In genomic region chr18:51522338-51522737, GRCh38 we compare ENCODE assay signal across 25 cellular contexts.
DNase-seq lines count a peak whose midpoint lies in the region; ATAC-seq and TF ChIP-seq lines count a peak whose summit lies in the region.
"Had no signal": no experiment of that assay in that cellular context is flagged by ENCODE, and none has a peak within 500 bp of the region (broad histone marks: within the 10 kb centered on the region; RNA-seq: fewer than 3 reads in every experiment).

No MANE protein-coding gene starts in this region.

- H3K36me3 Mint-ChIP-seq in endodermal cell (ENCODE audit: low read depth), result no peaks in the 10 kb centered on the region
- H3K36me3 Mint-ChIP-seq: CD4-positive, alpha-beta memory T cell had no signal

- dilution Hi-C loops in mammary epithelial cell (cut with HindIII; ENCODE audit: low sequenced_read_pairs), result no loop called here

- H3K4me3 Mint-ChIP-seq in endodermal cell, result no peak overlapping the region
- H3K4me3 Mint-ChIP-seq: CD4-positive, alpha-beta memory T cell had no signal

- POLR2A ChIA-PET in PC-9 (lab: Charles Lee; ENCODE audit: unreplicated experiment), result no interaction called here

- H3K79me2 ChIP-seq in mammary epithelial cell (ENCODE audit: insufficient read depth, low read length) (no peaks in the 10 kb centered on the region), PC-9 (ENCODE audit: low read depth) (no peaks in the 10 kb centered on the region)

- no TSS peak for BruUV-seq in mammary epithelial cell (replicated peaks; lab: Mats Ljungman, UMichigan)
- BruUV-seq in PC-9 (replicated peaks; lab: Mats Ljungman, UMichigan), result no TSS peak

- H2AFZ ChIP-seq in mammary epithelial cell (ENCODE audit: low read depth, low read length) (peak overlapping the region; percentile 24), PC-9 (no peak overlapping the region)

- no peaks in the 10 kb centered on the region for H3K9me3 Mint-ChIP-seq in endodermal cell
- H3K9me3 Mint-ChIP-seq: CD4-positive, alpha-beta memory T cell had no signal

- TF ChIP-seq CTCF in mammary epithelial cell (conservative IDR thresholded peaks at IDR 0.05 in 1 of 2, IDR thresholded peaks at IDR 0.05 in 1 of 2; ENCODE audit: extremely low read depth in 1 of 2, insufficient read depth in 1 of 2, low read depth in 1 of 2, low read length in 2 of 2) (no peak), breast epithelium (IDR thresholded peaks at IDR 0.05) (no peak), endodermal cell (conservative IDR thresholded peaks at IDR 0.05) (no peak), PC-9 (conservative IDR thresholded peaks at IDR 0.05) (no peak), right lobe of liver (IDR thresholded peaks at IDR 0.05) (no peak)

- H4K20me1 ChIP-seq in mammary epithelial cell (ENCODE audit: insufficient read depth, low read length) (no peaks in the 10 kb centered on the region), PC-9 (ENCODE audit: insufficient read depth) (no peaks in the 10 kb centered on the region)
- H4K20me1 ChIP-seq: BLaER1 treated with 17β-estradiol and CSF1 and Interleukin-3, amounts not matched to agents 10 nM and 100 nM had no signal

- H3K4me2 ChIP-seq in mammary epithelial cell (ENCODE audit: insufficient read depth, low read depth, low read length) (no peak overlapping the region), PC-9 (no peak overlapping the region)
- H3K4me2 ChIP-seq: BLaER1 treated with 17β-estradiol and CSF1 and Interleukin-3, amounts not matched to agents 10 nM and 100 nM; SK-N-SH had no signal

- no peaks in the 10 kb centered on the region for H3K36me3 ChIP-seq in mammary epithelial cell (ENCODE audit: insufficient read depth, low read length)
- H3K36me3 ChIP-seq in breast epithelium, result no peaks in the 10 kb centered on the region
- no peaks in the 10 kb centered on the region for H3K36me3 ChIP-seq in endodermal cell (ENCODE audit: control insufficient read depth, insufficient read depth, low read length)
- H3K36me3 ChIP-seq in PC-9 (ENCODE audit: low read depth), result no peaks in the 10 kb centered on the region
- H3K36me3 ChIP-seq in right lobe of liver, result no peaks in the 10 kb centered on the region
- H3K36me3 ChIP-seq: BLaER1 treated with 17β-estradiol and CSF1 and Interleukin-3, amounts not matched to agents 10 nM and 100 nM had no signal

- H3K4me1 ChIP-seq in mammary epithelial cell (ENCODE audit: insufficient read depth, low read length), result peaks cover 75% of the 10 kb centered on the region
- no peaks in the 10 kb centered on the region for H3K4me1 ChIP-seq in breast epithelium
- no peaks in the 10 kb centered on the region for H3K4me1 ChIP-seq in endodermal cell (ENCODE audit: control insufficient read depth, insufficient read depth, low read length)
- H3K4me1 ChIP-seq in PC-9 (replicated peaks; ENCODE audit: insufficient read depth), result peaks cover 11% of the 10 kb centered on the region; the same call in 1 of the 2 replicates
- no peaks in the 10 kb centered on the region for H3K4me1 ChIP-seq in right lobe of liver
- H3K4me1 ChIP-seq: BLaER1 treated with 17β-estradiol and CSF1 and Interleukin-3, amounts not matched to agents 10 nM and 100 nM; Caco-2 had no signal

- no peak overlapping the region for H3K27ac Mint-ChIP-seq in endodermal cell
- H3K27ac Mint-ChIP-seq: CD4-positive, alpha-beta memory T cell had no signal

- in situ Hi-C loops in mammary epithelial cell (cut with MboI; ENCODE audit: low sequenced_read_pairs in 2 of 2), result no loop called here

- WGBS in mammary epithelial cell (ENCODE audit: low coverage, missing lambda C conversion rate), result 95% methylated on average over 4 of the region's 7 CpGs
- WGBS in endodermal cell (ENCODE audit: insufficient coverage in 1 of 2, insufficient read length in 1 of 2), 2 experiments, result 71 to 88% methylated on average over 4 to 7 of the region's 7 CpGs
- WGBS in right lobe of liver (ENCODE audit: insufficient coverage, low coverage, low lambda C conversion rate, missing lambda C conversion rate), result 71% methylated on average over 1 of the region's 7 CpGs

- H3K27me3 ChIP-seq in mammary epithelial cell (ENCODE audit: insufficient read depth, low read length) (no peaks in the 10 kb centered on the region), breast epithelium (no peaks in the 10 kb centered on the region), endodermal cell (ENCODE audit: control insufficient read depth, insufficient read depth, low read length, poor library complexity, severe bottlenecking) (no peaks in the 10 kb centered on the region), PC-9 (ENCODE audit: insufficient read depth, low read depth) (no peaks in the 10 kb centered on the region), right lobe of liver (no peaks in the 10 kb centered on the region)
- H3K27me3 ChIP-seq: BLaER1 treated with 17β-estradiol and CSF1 and Interleukin-3, amounts not matched to agents 10 nM and 100 nM had no signal

- no peak for DNase-seq in mammary epithelial cell
- DNase-seq in breast epithelium (ENCODE audit: low spot score in 2 of 2), result no peak
- peak; percentile 82 for DNase-seq in endodermal cell
- peak; percentile 63 for DNase-seq in iPS-NIHi7 (ENCODE audit: extremely low spot score)
- no peak for DNase-seq in PC-9
- no peak for DNase-seq in right lobe of liver
- no peak for DNase-seq in medulla oblongata (ENCODE audit: extremely low spot score)
- DNase-seq: 8988T; Caco-2; CD4-positive, alpha-beta memory T cell; DMS 273 treated with DMSO at 0.1 percent for 48 hours; DMS79 treated with DMSO at 0.1 percent for 48 hours; MM.1S; NCI-H1048; NCI-H1417 treated with DMSO at 0.1 percent for 48 hours; NCI-H187 treated with DMSO at 0.1 percent for 48 hours; NCI-H2107; NCI-H446 treated with DMSO at 0.1 percent for 48 hours; NCI-H526 treated with DMSO at 0.1 percent for 48 hours; SHP77 treated with DMSO at 0.1 percent for 48 hours; SK-N-SH had no signal

- no peak for TF ChIP-seq POLR2A in breast epithelium (IDR thresholded peaks at IDR 0.05)
- no peak for TF ChIP-seq POLR2A in right lobe of liver (IDR thresholded peaks at IDR 0.05)

- H3K4me3 ChIP-seq in mammary epithelial cell (replicated peaks in 1 of 3; ENCODE audit: insufficient read depth in 1 of 3, low read depth in 2 of 3, low read length in 3 of 3), result no peak overlapping the region
- H3K4me3 ChIP-seq in breast epithelium, result no peak overlapping the region
- no peak overlapping the region for H3K4me3 ChIP-seq in endodermal cell (ENCODE audit: low read length)
- no peak overlapping the region for H3K4me3 ChIP-seq in PC-9
- H3K4me3 ChIP-seq in right lobe of liver, result no peak overlapping the region
- H3K4me3 ChIP-seq: BLaER1 treated with 17β-estradiol and CSF1 and Interleukin-3, amounts not matched to agents 10 nM and 100 nM; GM12878; K562 had no signal

- no peak for ATAC-seq in right lobe of liver
- ATAC-seq: GM12878, HepG2, K562 had no signal

- CTCF ChIA-PET in mammary epithelial cell (lab: Charles Lee; ENCODE audit: low non-redundant PET), result no interaction called here
- CTCF ChIA-PET in PC-9 (lab: Charles Lee), result no interaction called here

- H3K27ac ChIP-seq in mammary epithelial cell (ENCODE audit: insufficient read depth, low read depth, low read length) (peak overlapping the region; percentile 76), breast epithelium (no peak overlapping the region), endodermal cell (ENCODE audit: low read depth, low read length) (no peak overlapping the region), PC-9 (no peak overlapping the region), right lobe of liver (no peak overlapping the region)
- H3K27ac ChIP-seq: BLaER1 treated with 17β-estradiol and CSF1 and Interleukin-3, amounts not matched to agents 10 nM and 100 nM had no signal

- no peaks in the 10 kb centered on the region for H3F3A ChIP-seq in PC-9 (ENCODE audit: insufficient read depth, low read depth)

- H3K9ac ChIP-seq in mammary epithelial cell (ENCODE audit: insufficient read depth, low read length), result no peak overlapping the region
- H3K9ac ChIP-seq in endodermal cell (ENCODE audit: extremely low read depth, low read length, poor library complexity, severe bottlenecking), result no peak overlapping the region
- H3K9ac ChIP-seq: BLaER1 treated with 17β-estradiol and CSF1 and Interleukin-3, amounts not matched to agents 10 nM and 100 nM; SK-N-SH had no signal

- no peaks in the 10 kb centered on the region for H3K9me2 ChIP-seq in PC-9 (ENCODE audit: insufficient read depth)
- H3K9me2 ChIP-seq: SK-N-SH had no signal

- peaks cover 23% of the 10 kb centered on the region for H3K4me1 Mint-ChIP-seq in endodermal cell
- H3K4me1 Mint-ChIP-seq: CD4-positive, alpha-beta memory T cell had no signal

- H3K9me3 ChIP-seq in mammary epithelial cell (replicated peaks; ENCODE audit: insufficient read depth, low read length) (no peaks in the 10 kb centered on the region), breast epithelium (no peaks in the 10 kb centered on the region), endodermal cell (ENCODE audit: control insufficient read depth, low read length) (no peaks in the 10 kb centered on the region), PC-9 (ENCODE audit: insufficient read depth, low read depth) (no peaks in the 10 kb centered on the region; the same call in 1 of the 2 replicates), right lobe of liver (no peaks in the 10 kb centered on the region)
- H3K9me3 ChIP-seq: BLaER1 treated with 17β-estradiol and CSF1 and Interleukin-3, amounts not matched to agents 10 nM and 100 nM; Caco-2; SK-N-SH had no signal

- intact Hi-C loops in mammary epithelial cell (cut with micrococcal nuclease), result loop anchor here (5.0 to 10.0 kb wide), 3 partner anchors 92 to 712 kb away; partner anchors contain the start of gene ELAC1
- intact Hi-C loops in breast epithelium (cut with DNase I; ENCODE audit: low total_unique reads), result no loop called here
- intact Hi-C loops in PC-9 (cut with micrococcal nuclease; ENCODE audit: unreplicated experiment), result no loop called here
- intact Hi-C loops in right lobe of liver (cut with DNase I), result no loop called here

- H3K27me3 Mint-ChIP-seq in endodermal cell (ENCODE audit: insufficient read depth), result no peaks in the 10 kb centered on the region
- H3K27me3 Mint-ChIP-seq: CD4-positive, alpha-beta memory T cell had no signal

Comparison
In these comparisons a context has a peak if more than half of its experiments do, and no peak if none do; other contexts are left out.
1. DNase-seq: peak in endodermal cell (single experiment) and iPS-NIHi7 (single experiment); none in mammary epithelial cell (single experiment), breast epithelium (0 of 2), PC-9 (0 of 2), right lobe of liver (0 of 3) and medulla oblongata (single experiment).